ENCODE assay signal across 11 cellular contexts in genomic region chr1:2277741-2278488, GRCh38. TPM values are rescaled to one million over a fixed set of nuclear protein-coding genes. Genes with fewer than 3 reads are reported as not detected.
A peak's percentile ranks its signal among the peaks of the same experiment; 100 is the strongest.
DNase-seq lines count a peak whose midpoint lies in the region; ATAC-seq, FAIRE-seq and TF ChIP-seq lines count a peak whose summit lies in the region.
"Had no signal": no experiment of that assay in that cellular context is flagged by ENCODE, and none has a peak within 500 bp of the region (broad histone marks: within the 10 kb centered on the region; RNA-seq: fewer than 3 reads in every experiment).

No MANE protein-coding gene starts in this region.

- peaks cover 23% of the 10 kb centered on the region for H3K79me2 ChIP-seq in trophoblast cell (ENCODE audit: control insufficient read depth, insufficient read depth, low read length, poor library complexity)

- CTCF ChIA-PET in WTC11 (lab: Charles Lee): no interaction called here

- H4K12ac ChIP-seq in trophoblast cell (ENCODE audit: low read depth, low read length): no peak overlapping the region

- no peak overlapping the region for H2BK5ac ChIP-seq in trophoblast cell (ENCODE audit: low read depth, low read length, poor library complexity)

- H3K14ac ChIP-seq in trophoblast cell (ENCODE audit: low read length): peak overlapping the region; percentile 13

- H3K4ac ChIP-seq in trophoblast cell (ENCODE audit: low read depth, low read length): peak overlapping the region; percentile 66

- no peaks in the 10 kb centered on the region for H3K27me3 ChIP-seq in CD4-positive, CD25-positive, alpha-beta regulatory T cell (ENCODE audit: control insufficient read depth, insufficient read depth, low read length)
- no peaks in the 10 kb centered on the region for H3K27me3 ChIP-seq in left ventricle myocardium inferior (ENCODE audit: low read depth)
- no peaks in the 10 kb centered on the region for H3K27me3 ChIP-seq in trophoblast cell (ENCODE audit: insufficient read depth, low read length)
- H3K27me3 ChIP-seq: breast epithelium had no signal

- TF ChIP-seq CTCF in WTC11 (IDR thresholded peaks at IDR 0.05) (no peak), left ventricle myocardium inferior (IDR thresholded peaks at IDR 0.05; ENCODE audit: borderline replicate concordance) (no peak)

- intact Hi-C loops in left ventricle myocardium inferior (cut with micrococcal nuclease): no loop called here

- H3K4me3 ChIP-seq in CD4-positive, CD25-positive, alpha-beta regulatory T cell (ENCODE audit: low read depth, low read length): no peak overlapping the region
- H3K4me3 ChIP-seq in left ventricle myocardium inferior (no peak overlapping the region), trophoblast cell (ENCODE audit: low read depth, low read length) (peak overlapping the region; percentile 10)

- no peaks in the 10 kb centered on the region for H3K9me3 Mint-ChIP-seq in CD4-positive, CD25-positive, alpha-beta regulatory T cell
- no peaks in the 10 kb centered on the region for H3K9me3 Mint-ChIP-seq in WTC11

- H3K4me3 Mint-ChIP-seq in CD4-positive, CD25-positive, alpha-beta regulatory T cell: peak overlapping the region in 1 of 4 donors; percentile 78
- H3K4me3 Mint-ChIP-seq in WTC11: no peak overlapping the region; the same call in 1 of the 2 replicates

- no peaks in the 10 kb centered on the region for H3K36me3 ChIP-seq in CD4-positive, CD25-positive, alpha-beta regulatory T cell (ENCODE audit: control insufficient read depth, insufficient read depth, low read length)
- H3K36me3 ChIP-seq in left ventricle myocardium inferior (no peaks in the 10 kb centered on the region), trophoblast cell (ENCODE audit: control insufficient read depth in 1 of 2, insufficient read depth in 2 of 2, low read length in 2 of 2) (peaks cover 10 to 11% of the 10 kb centered on the region in 2 experiments)
- H3K36me3 ChIP-seq: breast epithelium had no signal

- H3K23ac ChIP-seq in trophoblast cell (ENCODE audit: low read length): no peak overlapping the region

- H3K9ac ChIP-seq in trophoblast cell (ENCODE audit: low read length): no peak overlapping the region

- no peak overlapping the region for H4K8ac ChIP-seq in trophoblast cell (ENCODE audit: low read depth, low read length)

- H3K9me3 ChIP-seq in CD4-positive, CD25-positive, alpha-beta regulatory T cell (ENCODE audit: control insufficient read depth in 2 of 2, low read length in 2 of 2): no peaks in the 10 kb centered on the region
- H3K9me3 ChIP-seq in left ventricle myocardium inferior (replicated peaks): no peaks in the 10 kb centered on the region
- H3K9me3 ChIP-seq in trophoblast cell (ENCODE audit: insufficient read depth, low read depth, low read length): peaks cover 5% of the 10 kb centered on the region
- H3K9me3 ChIP-seq: breast epithelium had no signal

- H3K18ac ChIP-seq in trophoblast cell (ENCODE audit: low read length): peak overlapping the region; percentile 0

- no peak for TF ChIP-seq POLR2A in GM12891 (IDR thresholded peaks at IDR 0.05; ENCODE audit: low read depth, low read length)

- peaks cover 0 to 57% (median 21%) of the 10 kb centered on the region in 4 donors for H3K4me1 Mint-ChIP-seq in CD4-positive, CD25-positive, alpha-beta regulatory T cell
- peaks cover 55% of the 10 kb centered on the region for H3K4me1 Mint-ChIP-seq in WTC11

- DNase-seq in CD4-positive, CD25-positive, alpha-beta regulatory T cell: no peak
- DNase-seq in WTC11 (ENCODE audit: low spot score): no peak
- no peak for DNase-seq in left ventricle myocardium inferior
- DNase-seq in trophoblast cell: no peak
- DNase-seq in GM19238 (ENCODE audit: insufficient read length, low spot score): no peak
- no peak for DNase-seq in 8988T
- no peak for DNase-seq in Kasumi-1 (lab: John Stamatoyannopoulos, UW)
- no peak for DNase-seq in GM12891 (ENCODE audit: insufficient read length, low spot score)
- DNase-seq: NCI-H446 had no signal

- peak overlapping the region in 2 of 3 donors; percentile 51 to 72 for H3K27ac Mint-ChIP-seq in CD4-positive, CD25-positive, alpha-beta regulatory T cell
- peak overlapping the region; percentile 97 for H3K27ac Mint-ChIP-seq in WTC11

- peaks cover 48% of the 10 kb centered on the region for H3K4me1 ChIP-seq in CD4-positive, CD25-positive, alpha-beta regulatory T cell (ENCODE audit: control insufficient read depth, insufficient read depth, low read length, poor library complexity, severe bottlenecking)
- H3K4me1 ChIP-seq in left ventricle myocardium inferior (peaks cover 78% of the 10 kb centered on the region), trophoblast cell (ENCODE audit: control insufficient read depth in 1 of 2, insufficient read depth in 2 of 2, low read length in 2 of 2) (peaks cover 33 to 40% of the 10 kb centered on the region in 2 experiments)

- no peak overlapping the region for H4K91ac ChIP-seq in trophoblast cell (ENCODE audit: low read depth, low read length)

- peaks cover 3% of the 10 kb centered on the region for H3K36me3 Mint-ChIP-seq in CD4-positive, CD25-positive, alpha-beta regulatory T cell
- H3K36me3 Mint-ChIP-seq in WTC11: peaks cover 7% of the 10 kb centered on the region

- peaks cover 14% of the 10 kb centered on the region for H3K79me1 ChIP-seq in trophoblast cell (ENCODE audit: low read length)

- no peak overlapping the region for H2BK120ac ChIP-seq in trophoblast cell (ENCODE audit: insufficient read depth, low read length, poor library complexity)

- H3K27ac ChIP-seq in CD4-positive, CD25-positive, alpha-beta regulatory T cell (ENCODE audit: insufficient read depth, low read length, poor library complexity, severe bottlenecking): no peak overlapping the region
- H3K27ac ChIP-seq in left ventricle myocardium inferior (replicated peaks) (peak overlapping the region; percentile 78), trophoblast cell (ENCODE audit: low read depth, low read length) (peak overlapping the region; percentile 39)
- H3K27ac ChIP-seq: C4-2B had no signal

- POLR2A ChIA-PET in WTC11 (lab: Charles Lee): no interaction called here

- no CpG with 5 or more reads among the region's 25 CpGs for whole genome bisulfite sequencing in trophoblast cell (ENCODE audit: extremely low coverage, insufficient coverage, insufficient read length)

- peak overlapping the region; percentile 44 for H2BK12ac ChIP-seq in trophoblast cell (ENCODE audit: low read length)

- no peak for FAIRE-seq in GM12891 (lab: Jason Lieb, UNC)

- no peak for ATAC-seq in CD4-positive, CD25-positive, alpha-beta regulatory T cell (ENCODE audit: low read depth in 2 of 2)
- ATAC-seq in WTC11: no peak

- no peaks in the 10 kb centered on the region for H3K27me3 Mint-ChIP-seq in CD4-positive, CD25-positive, alpha-beta regulatory T cell
- no peaks in the 10 kb centered on the region for H3K27me3 Mint-ChIP-seq in WTC11 (ENCODE audit: low read depth)

- H2AFZ ChIP-seq in trophoblast cell (ENCODE audit: insufficient read depth, low read length, poor library complexity): no peak overlapping the region

- H3K4me2 ChIP-seq in trophoblast cell (ENCODE audit: low read length): no peak overlapping the region

- H2AK5ac ChIP-seq in trophoblast cell (ENCODE audit: low read length): no peak overlapping the region

TF ChIP-seq in WTC11, 78 proteins besides CTCF, POLR2A, EP300 and RAD21 (continues in another document):
- TF ChIP-seq SMAD3 (CRISPR knock-in tag; IDR thresholded peaks at IDR 0.05; ENCODE audit: borderline replicate concordance): no peak
- no peak for TF ChIP-seq CREM (CRISPR knock-in tag; IDR thresholded peaks at IDR 0.05)
- TF ChIP-seq TP53 (CRISPR knock-in tag; IDR thresholded peaks at IDR 0.05): no peak
- TF ChIP-seq SOX15 (CRISPR knock-in tag; IDR thresholded peaks at IDR 0.05): no peak
- TF ChIP-seq FOXJ3 (CRISPR knock-in tag; IDR thresholded peaks at IDR 0.05; ENCODE audit: borderline replicate concordance): no peak
- TF ChIP-seq, protein P1, sequence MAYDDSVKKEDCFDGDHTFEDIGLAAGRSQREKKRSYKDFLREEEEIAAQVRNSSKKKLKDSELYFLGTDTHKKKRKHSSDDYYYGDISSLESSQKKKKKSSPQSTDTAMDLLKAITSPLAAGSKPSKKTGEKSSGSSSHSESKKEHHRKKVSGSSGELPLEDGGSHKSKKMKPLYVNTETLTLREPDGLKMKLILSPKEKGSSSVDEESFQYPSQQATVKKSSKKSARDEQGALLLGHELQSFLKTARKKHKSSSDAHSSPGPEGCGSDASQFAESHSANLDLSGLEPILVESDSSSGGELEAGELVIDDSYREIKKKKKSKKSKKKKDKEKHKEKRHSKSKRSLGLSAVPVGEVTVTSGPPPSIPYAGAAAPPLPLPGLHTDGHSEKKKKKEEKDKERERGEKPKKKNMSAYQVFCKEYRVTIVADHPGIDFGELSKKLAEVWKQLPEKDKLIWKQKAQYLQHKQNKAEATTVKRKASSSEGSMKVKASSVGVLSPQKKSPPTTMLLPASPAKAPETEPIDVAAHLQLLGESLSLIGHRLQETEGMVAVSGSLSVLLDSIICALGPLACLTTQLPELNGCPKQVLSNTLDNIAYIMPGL (CRISPR knock-in tag; IDR thresholded peaks at IDR 0.05): no peak

TF ChIP-seq in GM12891, 5 proteins besides CTCF, POLR2A, EP300 and RAD21:
- TF ChIP-seq TAF1 (IDR thresholded peaks at IDR 0.05; ENCODE audit: low read depth, low read length): no peak
- TF ChIP-seq POLR2AphosphoS5 (IDR thresholded peaks at IDR 0.05; ENCODE audit: low read depth, low read length): no peak
- no peak for TF ChIP-seq PAX5 (IDR thresholded peaks at IDR 0.05; ENCODE audit: insufficient read depth, low read length, severe bottlenecking)
- no peak for TF ChIP-seq SPI1 (IDR thresholded peaks at IDR 0.05; ENCODE audit: low read depth, low read length)
- no peak for TF ChIP-seq POU2F2 (IDR thresholded peaks at IDR 0.05; ENCODE audit: low read depth, low read length)

RNA-seq across cellular contexts. Expression of gene SKI, which starts 49.8 kb away (rescaled TPM):
- total RNA-seq in CD4-positive, CD25-positive, alpha-beta regulatory T cell: 218 TPM
- under 1 TPM; 0.25 to 0.57 (median 0.31) TPM for polyA plus RNA-seq in CD4-positive, CD25-positive, alpha-beta regulatory T cell
- total RNA-seq in WTC11 (2021) (75.5 to 88.6 TPM (median 75.6 TPM) in 3 replicates), left ventricle myocardium inferior (37.9 TPM)
- 73.3 and 73.7 TPM in 2 replicates for polyA plus RNA-seq in trophoblast cell (2013)
- 3.2 TPM for polyA plus RNA-seq in GM12891 (2012; ENCODE audit: low read depth, missing spikeins)
